Comparison of ENCODE assay signal across 23 cellular contexts in genomic region chr10:119451305-119451896, GRCh38.
"Had no signal": no experiment of that assay in that cellular context is flagged by ENCODE, and none has a peak within 500 bp of the region (broad histone marks: within the 10 kb centered on the region; RNA-seq: fewer than 3 reads in every experiment).

No MANE protein-coding gene starts in this region.

- ATAC-seq: activated naive CD4-positive, alpha-beta T cell treated with anti-CD3 and anti-CD28 coated beads, Interleukin-2, amount 50 U/mL, for 72 hours; activated naive CD8-positive, alpha-beta T cell treated with anti-CD3 and anti-CD28 coated beads, Interleukin-2, amount 50 U/mL, for 24 hours; activated T-cell treated with anti-CD3 and anti-CD28 coated beads, Interleukin-2, amount 50 U/mL, for 4 hours; K562 had no signal

- DNase-seq: activated CD4-positive, alpha-beta memory T cell treated with anti-CD3 and anti-CD28 coated beads for 36 hours; activated CD4-positive, alpha-beta T cell treated with anti-CD3 and anti-CD28 coated beads, Interleukin-2, amount 10 ng/mL, durations not matched to agents 7 days and 5 days; activated CD4-positive, CD25-positive, alpha-beta regulatory T cell; activated CD8-positive, alpha-beta memory T cell treated with anti-CD3 and anti-CD28 coated beads for 24 hours; activated effector memory CD4-positive, alpha-beta T cell treated with anti-CD3 and anti-CD28 coated beads, Interleukin-2, amount 50 U/mL, for 16 hours; activated naive CD4-positive, alpha-beta T cell treated with Interleukin-2 at 50 U/mL for 16 hours; activated naive CD8-positive, alpha-beta T cell treated with anti-CD3 and anti-CD28 coated beads, Interleukin-2, amount 50 U/mL, for 24 hours; activated T-cell treated with anti-CD3 and anti-CD28 coated beads, Interleukin-2, amount 50 U/mL, for 4 hours; amniotic stem cell; Karpas-422; NCI-H1105 treated with DMSO at 0.1 percent for 48 hours; NCI-H1436 treated with DMSO at 0.1 percent for 48 hours; NCI-H187 treated with DMSO at 0.1 percent for 48 hours; NCI-H2081 treated with DMSO at 0.1 percent for 48 hours; NCI-H446; NCI-H524; SIG-M5; SK-N-SH; T-helper 1 cell had no signal

- H3K4me3 ChIP-seq: ascending aorta, K562 had no signal

- H3K27me3 ChIP-seq: ascending aorta had no signal

- H3K9me3 ChIP-seq: ascending aorta, SK-N-SH had no signal

- H3K27ac ChIP-seq: VCaP had no signal
